ENCODE assay signal across 27 cellular contexts in genomic region chrX:22247169-22247568, GRCh38. TPM values are rescaled to one million over a fixed set of nuclear protein-coding genes. Genes with fewer than 3 reads are reported as not detected.
DNase-seq lines count a peak whose midpoint lies in the region; ATAC-seq and TF ChIP-seq lines count a peak whose summit lies in the region.
"Had no signal": no experiment of that assay in that cellular context is flagged by ENCODE, and none has a peak within 500 bp of the region (broad histone marks: within the 10 kb centered on the region; RNA-seq: fewer than 3 reads in every experiment).

No MANE protein-coding gene starts in this region.

- no peak overlapping the region for H3K14ac ChIP-seq in trophoblast cell (ENCODE audit: low read length)

- WGBS in trophoblast cell (ENCODE audit: extremely low coverage, insufficient coverage, insufficient read length) = no CpG with 5 or more reads among the region's 1 CpG

- no peak overlapping the region for H4K12ac ChIP-seq in trophoblast cell (ENCODE audit: low read depth, low read length)

- H3K4me2 ChIP-seq in trophoblast cell (ENCODE audit: low read length) = no peak overlapping the region
- H3K4me2 ChIP-seq: smooth muscle cell had no signal

- H3K4me1 Mint-ChIP-seq in activated CD8-positive, alpha-beta T cell treated with anti-CD3 and anti-CD28 coated beads for 36 hours (ENCODE audit: low read depth) = no peaks in the 10 kb centered on the region
- H3K4me1 Mint-ChIP-seq: IgD-negative memory B cell; naive thymus-derived CD4-positive, alpha-beta T cell; WTC11 had no signal

- H2BK5ac ChIP-seq in trophoblast cell (ENCODE audit: low read depth, low read length, poor library complexity) = no peak overlapping the region

- H3K9me3 Mint-ChIP-seq in activated CD8-positive, alpha-beta T cell treated with anti-CD3 and anti-CD28 coated beads for 36 hours = no peaks in the 10 kb centered on the region
- H3K9me3 Mint-ChIP-seq: activated naive CD4-positive, alpha-beta T cell treated with anti-CD3 and anti-CD28 coated beads, Interleukin-2, amount 50 U/mL, for 72 hours; activated T-cell treated with anti-CD3 and anti-CD28 coated beads, Interleukin-2, amount 50 U/mL, for 72 hours; WTC11 had no signal

- no peak overlapping the region for H2BK120ac ChIP-seq in trophoblast cell (ENCODE audit: insufficient read depth, low read length, poor library complexity)

- no peak overlapping the region for H3K23ac ChIP-seq in trophoblast cell (ENCODE audit: low read length)

- H2AFZ ChIP-seq in trophoblast cell (ENCODE audit: insufficient read depth, low read length, poor library complexity) = no peak overlapping the region

- no peaks in the 10 kb centered on the region for H3K9me3 ChIP-seq in SJSA1 (replicated peaks)
- H3K9me3 ChIP-seq in trophoblast cell (ENCODE audit: insufficient read depth, low read depth, low read length) = no peaks in the 10 kb centered on the region
- H3K9me3 ChIP-seq: esophagus muscularis mucosa, suprapubic skin had no signal

- DNase-seq in ELR (ENCODE audit: low read depth) (peak; percentile 44), SJSA1 (ENCODE audit: low read depth in 1 of 2, low spot score in 2 of 2) (peak in 1 of 2 experiments; percentile 33), fibroblast of gingiva (ENCODE audit: low read depth) (peak; percentile 2), trophoblast cell (peak; percentile 2 to 69), dedifferentiated amniotic fluid mesenchymal stem cell (ENCODE audit: extremely low spot score) (no peak), iPS-NIHi11 (ENCODE audit: low spot score) (no peak), putamen (ENCODE audit: low spot score) (no peak)
- no peak for DNase-seq in activated CD8-positive, alpha-beta T cell treated with anti-CD3 and anti-CD28 coated beads for 36 hours
- DNase-seq: activated CD8-positive, alpha-beta T cell treated with anti-CD3 and anti-CD28 coated beads, Interleukin-2, amount 10 ng/mL, durations not matched to agents 7 days and 5 days; activated T-cell treated with anti-CD3 and anti-CD28 coated beads, Interleukin-2, amount 50 U/mL, for 72 hours; DMS153; dorsolateral prefrontal cortex; heart right ventricle; naive thymus-derived CD4-positive, alpha-beta T cell; SHP77 treated with DMSO at 0.1 percent for 48 hours; stimulated activated CD8-positive, alpha-beta memory T cell treated with anti-CD3 and anti-CD28 coated beads, Interleukin-4, amount 100 ng/mL, for 48 hours had no signal

- H3K27ac Mint-ChIP-seq in activated CD8-positive, alpha-beta T cell treated with anti-CD3 and anti-CD28 coated beads for 36 hours = no peak overlapping the region
- H3K27ac Mint-ChIP-seq: activated CD8-positive, alpha-beta T cell treated with anti-CD3 and anti-CD28 coated beads, Interleukin-2, amount 10 ng/mL, durations not matched to agents 7 days and 5 days; activated naive CD4-positive, alpha-beta T cell treated with anti-CD3 and anti-CD28 coated beads, Interleukin-2, amount 50 U/mL, for 72 hours; activated T-cell treated with anti-CD3 and anti-CD28 coated beads, Interleukin-2, amount 50 U/mL, for 72 hours; IgD-negative memory B cell; naive thymus-derived CD4-positive, alpha-beta T cell; WTC11 had no signal

- CTCF ChIA-PET in activated CD8-positive, alpha-beta T cell treated with anti-CD3 and anti-CD28 coated beads for 36 hours (lab: Charles Lee) = no interaction called here

- H3K79me1 ChIP-seq in trophoblast cell (ENCODE audit: low read length) = no peaks in the 10 kb centered on the region

- H2BK12ac ChIP-seq in trophoblast cell (ENCODE audit: low read length) = no peak overlapping the region

- H3K27me3 ChIP-seq in SJSA1 (replicated peaks) (no peaks in the 10 kb centered on the region), trophoblast cell (ENCODE audit: insufficient read depth, low read length) (no peaks in the 10 kb centered on the region)
- H3K27me3 ChIP-seq: esophagus muscularis mucosa, heart right ventricle, suprapubic skin had no signal

- no peak for ATAC-seq in activated CD8-positive, alpha-beta T cell treated with anti-CD3 and anti-CD28 coated beads for 36 hours
- ATAC-seq: activated CD8-positive, alpha-beta T cell treated with anti-CD3 and anti-CD28 coated beads, Interleukin-2, amount 10 ng/mL, durations not matched to agents 7 days and 5 days; activated naive CD4-positive, alpha-beta T cell treated with anti-CD3 and anti-CD28 coated beads, Interleukin-2, amount 50 U/mL, for 72 hours; activated T-cell treated with anti-CD3 and anti-CD28 coated beads, Interleukin-2, amount 50 U/mL, for 72 hours; heart right ventricle; naive thymus-derived CD4-positive, alpha-beta T cell; WTC11 had no signal

- H3K4me1 ChIP-seq in SJSA1 (replicated peaks) (peaks cover 22% of the 10 kb centered on the region), trophoblast cell (ENCODE audit: control insufficient read depth in 1 of 2, insufficient read depth in 2 of 2, low read length in 2 of 2) (no peaks in the 10 kb centered on the region)
- H3K4me1 ChIP-seq: esophagus muscularis mucosa, heart right ventricle, suprapubic skin had no signal

- no peak overlapping the region for H3K4me3 Mint-ChIP-seq in activated CD8-positive, alpha-beta T cell treated with anti-CD3 and anti-CD28 coated beads for 36 hours
- H3K4me3 Mint-ChIP-seq: activated CD8-positive, alpha-beta T cell treated with anti-CD3 and anti-CD28 coated beads, Interleukin-2, amount 10 ng/mL, durations not matched to agents 7 days and 5 days; activated T-cell treated with anti-CD3 and anti-CD28 coated beads, Interleukin-2, amount 50 U/mL, for 72 hours; IgD-negative memory B cell; naive thymus-derived CD4-positive, alpha-beta T cell; WTC11 had no signal

- no peak overlapping the region for H3K18ac ChIP-seq in trophoblast cell (ENCODE audit: low read length)

- peaks cover 6% of the 10 kb centered on the region for H3K36me3 Mint-ChIP-seq in activated CD8-positive, alpha-beta T cell treated with anti-CD3 and anti-CD28 coated beads for 36 hours (ENCODE audit: low read depth)
- H3K36me3 Mint-ChIP-seq: activated naive CD4-positive, alpha-beta T cell treated with anti-CD3 and anti-CD28 coated beads, Interleukin-2, amount 50 U/mL, for 72 hours; IgD-negative memory B cell; naive thymus-derived CD4-positive, alpha-beta T cell; WTC11 had no signal

- H3K27ac ChIP-seq in SJSA1 (peak overlapping the region; percentile 69), trophoblast cell (ENCODE audit: low read depth, low read length) (no peak overlapping the region)
- H3K27ac ChIP-seq: C4-2B, dorsolateral prefrontal cortex, esophagus muscularis mucosa, heart right ventricle, suprapubic skin had no signal

- H3K4me3 ChIP-seq in SJSA1 (no peak overlapping the region), trophoblast cell (ENCODE audit: low read depth, low read length) (no peak overlapping the region)
- H3K4me3 ChIP-seq: dorsolateral prefrontal cortex, esophagus muscularis mucosa, heart right ventricle, smooth muscle cell, suprapubic skin had no signal

- H4K8ac ChIP-seq in trophoblast cell (ENCODE audit: low read depth, low read length) = no peak overlapping the region

- H4K91ac ChIP-seq in trophoblast cell (ENCODE audit: low read depth, low read length) = no peak overlapping the region

- no peaks in the 10 kb centered on the region for H3K79me2 ChIP-seq in trophoblast cell (ENCODE audit: control insufficient read depth, insufficient read depth, low read length, poor library complexity)

- H3K9ac ChIP-seq in trophoblast cell (ENCODE audit: low read length) = no peak overlapping the region

- H3K27me3 Mint-ChIP-seq in activated CD8-positive, alpha-beta T cell treated with anti-CD3 and anti-CD28 coated beads for 36 hours = no peaks in the 10 kb centered on the region
- H3K27me3 Mint-ChIP-seq: IgD-negative memory B cell; naive thymus-derived CD4-positive, alpha-beta T cell had no signal

- H3K36me3 ChIP-seq in SJSA1 (no peaks in the 10 kb centered on the region), trophoblast cell (ENCODE audit: control insufficient read depth in 1 of 2, insufficient read depth in 2 of 2, low read length in 2 of 2) (peaks cover 0 to 1% of the 10 kb centered on the region in 2 experiments)
- H3K36me3 ChIP-seq: esophagus muscularis mucosa, heart right ventricle, suprapubic skin had no signal

- TF ChIP-seq CTCF in activated CD8-positive, alpha-beta T cell treated with anti-CD3 and anti-CD28 coated beads for 36 hours (IDR thresholded peaks at IDR 0.05) = no peak

- intact Hi-C loops in activated CD8-positive, alpha-beta T cell treated with anti-CD3 and anti-CD28 coated beads for 36 hours (cut with micrococcal nuclease) = no loop called here

- no peak overlapping the region for H2AK5ac ChIP-seq in trophoblast cell (ENCODE audit: low read length)

- no peak overlapping the region for H3K4ac ChIP-seq in trophoblast cell (ENCODE audit: low read depth, low read length)

- POLR2A ChIA-PET in activated CD8-positive, alpha-beta T cell treated with anti-CD3 and anti-CD28 coated beads for 36 hours (lab: Charles Lee) = no interaction called here

RNA-seq across cellular contexts. Expression of gene CBLL2, which starts 25.5 kb away (rescaled TPM):
- not detected in 2 replicates for total RNA-seq in SJSA1 (2014; rRNA removed; shearing (Covaris generic))
- not detected in 2 replicates for polyA plus RNA-seq in trophoblast cell (2013)
- not detected for total RNA-seq in activated CD8-positive, alpha-beta T cell treated with anti-CD3 and anti-CD28 coated beads for 36 hours
- total RNA-seq: activated CD8-positive, alpha-beta T cell treated with anti-CD3 and anti-CD28 coated beads, Interleukin-2, amount 10 ng/mL, durations not matched to agents 7 days and 5 days; activated naive CD4-positive, alpha-beta T cell treated with anti-CD3 and anti-CD28 coated beads, Interleukin-2, amount 50 U/mL, for 72 hours; activated T-cell treated with anti-CD3 and anti-CD28 coated beads, Interleukin-2, amount 50 U/mL, for 72 hours; esophagus muscularis mucosa; H1; heart right ventricle; lung microvascular endothelial cell; naive thymus-derived CD4-positive, alpha-beta T cell; posterior vena cava; smooth muscle cell; suprapubic skin; T-helper 2 cell treated with Interferon-gamma antibody and Interleukin-4, amounts not matched to agents 100 ng/mL and 5 ng/mL, for 36 hours; WTC11 had no signal
- polyA plus RNA-seq: H1; heart right ventricle; IgD-negative memory B cell; naive thymus-derived CD4-positive, alpha-beta T cell; smooth muscle cell had no signal

Comparison
In these comparisons a context has a peak if more than half of its experiments do, and no peak if none do; other contexts are left out.
1. DNase-seq: peak in ELR (single experiment), fibroblast of gingiva (single experiment) and trophoblast cell (2 of 2); none in dedifferentiated amniotic fluid mesenchymal stem cell (single experiment), iPS-NIHi11 (single experiment), putamen (single experiment) and activated CD8-positive, alpha-beta T cell treated with anti-CD3 and anti-CD28 coated beads for 36 hours (single experiment).